ENCODE assay signal across 8 cellular contexts in the genomic region with DNA sequence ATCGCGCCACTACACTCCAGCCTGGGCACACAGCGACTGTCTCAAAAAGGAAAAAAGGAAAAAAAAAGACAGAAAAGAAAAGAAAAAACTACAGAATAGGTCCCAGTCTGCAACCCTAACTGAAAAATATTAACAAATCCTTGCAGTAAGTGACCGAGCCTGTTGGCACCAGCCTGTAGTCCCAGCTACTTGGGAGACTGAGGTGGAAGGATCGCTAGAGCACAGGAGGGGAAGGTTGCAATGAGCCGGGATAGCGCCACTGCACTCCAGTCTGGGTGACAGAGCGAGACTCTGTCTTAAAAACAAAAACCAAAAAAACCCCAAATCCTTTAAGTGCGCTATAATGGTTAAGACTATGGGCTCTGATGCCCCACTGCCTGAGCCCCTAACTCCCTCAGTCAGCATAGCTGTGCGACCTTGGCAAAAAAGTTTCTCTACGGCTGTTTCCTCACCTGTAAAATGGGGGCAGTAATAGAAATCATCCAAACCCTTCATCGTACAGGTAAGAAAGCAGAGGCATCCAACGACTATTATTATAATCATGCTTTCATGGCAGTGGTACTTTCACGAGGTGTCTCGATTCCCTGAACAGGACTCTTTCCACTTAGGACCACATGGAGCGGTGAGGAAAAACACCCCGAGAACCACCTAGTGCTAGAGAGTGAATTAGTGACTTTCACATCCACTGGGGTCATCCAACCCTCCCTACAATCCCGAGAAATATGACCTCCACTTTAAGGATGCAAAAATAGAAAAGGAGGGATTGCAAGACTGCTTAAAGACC. TPM values are rescaled to one million over a fixed set of nuclear protein-coding genes. Genes with fewer than 3 reads are reported as not detected.
DNase-seq lines count a peak whose midpoint lies in the region; ATAC-seq and TF ChIP-seq lines count a peak whose summit lies in the region.

No MANE protein-coding gene starts in this region.

- no peak for TF ChIP-seq CTCF in GM12865 (IDR thresholded peaks at IDR 0.05; ENCODE audit: insufficient read depth, low read depth, low read length, missing control alignments)
- no peak for TF ChIP-seq CTCF in body of pancreas (IDR thresholded peaks at IDR 0.05)
- TF ChIP-seq CTCF in stomach (IDR thresholded peaks at IDR 0.05), result no peak

- H3K27ac ChIP-seq in body of pancreas (peak overlapping the region in 3 of 4 donors; percentile 66 to 85 (median 81)), stomach (peak overlapping the region in 4 of 5 donors; percentile 78 to 89 (median 84))

- H3K9me3 ChIP-seq in body of pancreas (no peaks in the 10 kb centered on the region), stomach (no peaks in the 10 kb centered on the region)

- TF ChIP-seq EP300 in stomach (IDR thresholded peaks at IDR 0.05), result no peak

- DNase-seq in GM12865 (ENCODE audit: low read depth), result no peak
- peak; percentile 26 for DNase-seq in LoVo (ENCODE audit: low spot score)
- peak in 1 of 4 donors; percentile 39 for DNase-seq in body of pancreas
- peak in 1 of 2 donors; percentile 9 for DNase-seq in left colon
- no peak for DNase-seq in stomach
- no peak for DNase-seq in DMS153 treated with DMSO at 0.1 percent for 48 hours (lab: John Stamatoyannopoulos, UW; ENCODE audit: unreplicated experiment)

- H3K36me3 ChIP-seq in body of pancreas (replicated peaks in 1 of 2; ENCODE audit: insufficient read depth in 1 of 2, low read depth in 2 of 2) (peaks cover 0 to 1% of the 10 kb centered on the region in 2 donors), stomach (peaks cover 0 to 15% (median 11%) of the 10 kb centered on the region in 4 donors)

- H3K4me3 ChIP-seq in GM12865 (ENCODE audit: low read depth, low read length) (peak overlapping the region; percentile 91), body of pancreas (peak overlapping the region; percentile 36 to 93), stomach (peak overlapping the region; percentile 62 to 89 (median 73))

- WGBS in body of pancreas, 2 donors, result 7 to 8% methylated on average over 18 of the region's 18 CpGs
- WGBS in stomach, 5 donors, result 3 to 8% (median 7%) methylated on average over 18 of the region's 18 CpGs

- intact Hi-C loops in body of pancreas (cut with DNase I) (no loop called here), left colon (cut with DNase I, micrococcal nuclease) (loop anchor here in 1 of 2 donors (10.0 kb wide), 1 partner anchor 193 kb away; the partner anchor contains the start of gene HYCC1), stomach (cut with DNase I; ENCODE audit: low total_unique reads) (loop anchor here (10.0 kb wide), 1 partner anchor 233 kb away; no protein-coding TSS in a partner anchor)

- TF ChIP-seq POLR2A in body of pancreas (IDR thresholded peaks at IDR 0.05) (peak in 1 of 3 donors; percentile 11), stomach (IDR thresholded peaks at IDR 0.05) (no peak)

- peaks cover 35% of the 10 kb centered on the region for H3K4me1 ChIP-seq in body of pancreas
- peaks cover 14 to 48% (median 35%) of the 10 kb centered on the region in 4 donors for H3K4me1 ChIP-seq in stomach

- ATAC-seq in body of pancreas (no peak), left colon (peak; percentile 31), GM18909 (IDR thresholded peaks at IDR 0.05; ENCODE audit: poor library complexity, unreplicated experiment) (no peak), HG03378 (IDR thresholded peaks at IDR 0.05; ENCODE audit: unreplicated experiment) (no peak)

- H3K27me3 ChIP-seq in body of pancreas (no peaks in the 10 kb centered on the region), stomach (peaks cover 0 to 10% (median 0%) of the 10 kb centered on the region in 3 donors)

RNA-seq across cellular contexts. Expression of gene TOMM7, which starts 0.8 kb away (rescaled TPM):
- total RNA-seq in body of pancreas (100 to 1,000 TPM in 1 of 2 donors, 10 to 100 TPM in 1; 77.8 to 103 TPM), left colon (100 to 1,000 TPM; 207 to 251 TPM), stomach (100 to 1,000 TPM in 4 of 5 donors, 10 to 100 TPM in 1; 29.8 to 249 (median 153) TPM)
- polyA plus RNA-seq in stomach, result 100 to 1,000 TPM; 394 to 539 (median 412) TPM
